In the genomic region with DNA sequence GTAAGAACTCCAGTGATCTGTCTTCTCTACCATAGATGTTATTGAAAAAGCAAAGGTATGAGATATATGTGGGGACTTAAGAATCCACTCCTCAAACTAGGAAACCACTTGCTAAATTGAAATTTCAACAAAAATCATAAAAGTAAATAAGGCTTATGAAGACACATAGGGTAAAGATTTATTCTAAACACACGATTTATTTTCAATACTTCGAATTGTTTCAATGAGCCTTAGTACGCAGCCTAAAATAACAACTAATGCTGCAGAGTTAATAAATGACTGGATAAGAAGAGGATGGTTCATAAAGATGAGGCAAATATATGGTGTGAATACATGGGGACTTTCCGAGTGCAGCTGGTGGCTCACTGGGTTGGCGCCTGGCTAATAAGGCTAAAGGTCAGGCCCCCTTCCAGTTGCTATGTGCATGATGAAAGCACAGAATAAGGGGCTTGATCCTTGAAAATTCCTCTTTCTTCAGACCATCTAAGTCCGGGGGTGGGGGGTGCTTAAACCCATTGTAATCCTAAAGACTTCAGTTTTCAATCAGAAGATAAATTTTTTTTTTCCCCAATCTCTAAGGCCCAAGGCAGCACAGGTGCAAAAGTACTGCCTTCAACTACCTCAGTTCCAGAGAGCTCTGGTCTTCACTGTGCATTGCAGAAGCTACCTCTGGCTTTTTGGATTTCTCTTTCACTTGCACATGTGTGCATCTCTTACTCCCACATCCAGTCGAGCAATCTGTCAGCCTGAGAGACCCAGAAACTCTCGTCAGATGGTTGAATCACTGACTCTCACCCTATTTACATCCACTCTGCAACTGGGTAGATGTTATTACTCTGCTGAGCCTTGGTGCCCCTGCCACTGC, we compare ENCODE assay signal across 29 cellular contexts.
"Had no signal": no experiment of that assay in that cellular context is flagged by ENCODE, and none has a peak within 500 bp of the region (broad histone marks: within the 10 kb centered on the region; RNA-seq: fewer than 3 reads in every experiment).

No MANE protein-coding gene starts in this region.

- H3K27ac ChIP-seq: brain microvascular endothelial cell, WERI-Rb-1 had no signal

- H3K36me3 ChIP-seq: brain microvascular endothelial cell, WERI-Rb-1 had no signal

- H3K27me3 ChIP-seq: brain microvascular endothelial cell had no signal

- ATAC-seq: activated CD4-positive, CD25-positive, alpha-beta regulatory T cell treated with anti-CD3 and anti-CD28 coated beads, Interleukin-2, amount 50 U/mL, for 24 hours; activated CD8-positive, alpha-beta T cell treated with anti-CD3 and anti-CD28 coated beads for 36 hours; activated T-cell treated with anti-CD3 and anti-CD28 coated beads, Interleukin-2, amount 50 U/mL, for 4 hours; activated T-helper 17 cell treated with anti-CD3 and anti-CD28 coated beads, Interleukin-2, amount 50 U/mL, for 72 hours; esophagus mucosa; T-helper 17 cell had no signal

- FAIRE-seq: astrocyte, bronchial epithelial cell, colon, endometrium, endothelial cell of umbilical vein, frontal cortex had no signal

- DNase-seq: activated B cell treated with CpG ODN at 0.5 μM for 24 hours; activated CD4-positive, alpha-beta T cell treated with anti-CD3 and anti-CD28 coated beads for 48 hours; activated CD4-positive, alpha-beta T cell treated with anti-CD3 and anti-CD28 coated beads, Interleukin-2, amount 50 U/mL, for 1 hour; activated CD4-positive, alpha-beta T cell treated with anti-CD3 and anti-CD28 coated beads, Interleukin-2, amount 50 U/mL, for 48 hours; activated CD8-positive, alpha-beta memory T cell treated with anti-CD3 and anti-CD28 coated beads for 24 hours; activated CD8-positive, alpha-beta T cell treated with anti-CD3 and anti-CD28 coated beads for 36 hours; activated effector memory CD4-positive, alpha-beta T cell treated with Interleukin-2 at 50 U/mL for 16 hours; activated gamma-delta T cell treated with Interleukin-2 at 50 U/mL for 16 hours; activated naive CD4-positive, alpha-beta T cell treated with anti-CD3 and anti-CD28 coated beads, Interleukin-2, amount 50 U/mL, for 16 hours; activated naive CD4-positive, alpha-beta T cell treated with Interleukin-2 at 50 U/mL for 16 hours; activated T-cell treated with anti-CD3 and anti-CD28 coated beads, Interleukin-2, amount 50 U/mL, for 4 hours; amniotic stem cell; brain microvascular endothelial cell; cortex of kidney; dermis blood vessel endothelial cell; effector CD8-positive, alpha-beta T cell; foreskin fibroblast; T-helper 17 cell; T1000; WERI-Rb-1 had no signal
